Comparison of ENCODE assay signal across 12 cellular contexts in genomic region chr19:1277061-1277460, GRCh38. TPM values are rescaled to one million over a fixed set of nuclear protein-coding genes. Genes with fewer than 3 reads are reported as not detected.
DNase-seq lines count a peak whose midpoint lies in the region; ATAC-seq and TF ChIP-seq lines count a peak whose summit lies in the region.
"Had no signal": no experiment of that assay in that cellular context is flagged by ENCODE, and none has a peak within 500 bp of the region (broad histone marks: within the 10 kb centered on the region; RNA-seq: fewer than 3 reads in every experiment).

No MANE protein-coding gene starts in this region.

- no peaks in the 10 kb centered on the region for H3K27me3 ChIP-seq in thymus (ENCODE audit: control insufficient read depth, insufficient read depth)
- H3K27me3 ChIP-seq: upper lobe of right lung had no signal

- H3K9me3 Mint-ChIP-seq in activated T-cell treated with anti-CD3 and anti-CD28 coated beads, Interleukin-2, amount 50 U/mL, for 72 hours = no peaks in the 10 kb centered on the region
- no peaks in the 10 kb centered on the region for H3K9me3 Mint-ChIP-seq in memory B cell

- H3K27ac ChIP-seq in VCaP (peak overlapping the region; percentile 98), thymus (ENCODE audit: low read depth) (peak overlapping the region; percentile 100)

- WGBS in thymus = 96% methylated on average over 15 of the region's 15 CpGs

- no peak overlapping the region for H3K27ac Mint-ChIP-seq in activated T-cell treated with anti-CD3 and anti-CD28 coated beads, Interleukin-2, amount 50 U/mL, for 72 hours
- peak overlapping the region; percentile 91 for H3K27ac Mint-ChIP-seq in memory B cell

- peaks cover 10 to 18% of the 10 kb centered on the region in 2 donors for H3K36me3 Mint-ChIP-seq in activated T-cell treated with anti-CD3 and anti-CD28 coated beads, Interleukin-2, amount 50 U/mL, for 72 hours (ENCODE audit: insufficient read depth in 2 of 2)
- peaks cover 24% of the 10 kb centered on the region for H3K36me3 Mint-ChIP-seq in memory B cell

- H3K4me3 Mint-ChIP-seq in activated T-cell treated with anti-CD3 and anti-CD28 coated beads, Interleukin-2, amount 50 U/mL, for 72 hours = peak overlapping the region; percentile 88 to 91
- H3K4me3 Mint-ChIP-seq in memory B cell = peak overlapping the region; percentile 92

- no peak for TF ChIP-seq CTCF in VCaP (conservative IDR thresholded peaks at IDR 0.05)

- no peak for ATAC-seq in activated T-cell treated with anti-CD3 and anti-CD28 coated beads, Interleukin-2, amount 50 U/mL, for 72 hours (replicated peaks in 1 of 2)
- ATAC-seq in memory B cell (ENCODE audit: low read depth) (no peak), GM21529 (IDR thresholded peaks at IDR 0.05; ENCODE audit: unreplicated experiment) (no peak)
- ATAC-seq: upper lobe of right lung had no signal

- H3K4me1 ChIP-seq in thymus (ENCODE audit: control insufficient read depth, insufficient read depth, low read length) = peaks cover 18% of the 10 kb centered on the region

- no peak for DNase-seq in activated T-cell treated with anti-CD3 and anti-CD28 coated beads, Interleukin-2, amount 50 U/mL, for 72 hours
- DNase-seq in activated T-cell treated with anti-CD3 and anti-CD28 coated beads for 4 hours = no peak
- no peak for DNase-seq in memory B cell (ENCODE audit: low spot score in 2 of 2)
- no peak for DNase-seq in Ammon's horn (ENCODE audit: low spot score)
- DNase-seq in globus pallidus (ENCODE audit: low spot score) = no peak
- DNase-seq: activated effector memory CD4-positive, alpha-beta T cell treated with Interleukin-2 at 50 U/mL for 16 hours; effector CD4-positive, alpha-beta T cell; NCI-H510A; upper lobe of right lung had no signal

- H3K27me3 Mint-ChIP-seq in activated T-cell treated with anti-CD3 and anti-CD28 coated beads, Interleukin-2, amount 50 U/mL, for 72 hours (ENCODE audit: low read depth) = no peaks in the 10 kb centered on the region
- peaks cover 4% of the 10 kb centered on the region for H3K27me3 Mint-ChIP-seq in memory B cell

- H3K4me3 ChIP-seq in thymus (ENCODE audit: low read length) = no peak overlapping the region

- peaks cover 55% of the 10 kb centered on the region for H3K4me1 Mint-ChIP-seq in activated T-cell treated with anti-CD3 and anti-CD28 coated beads, Interleukin-2, amount 50 U/mL, for 72 hours (ENCODE audit: low read depth)
- H3K4me1 Mint-ChIP-seq in memory B cell = peaks cover 21% of the 10 kb centered on the region

- peaks cover 42% of the 10 kb centered on the region for H3K36me3 ChIP-seq in thymus (ENCODE audit: control insufficient read depth, insufficient read depth)

- no peaks in the 10 kb centered on the region for H3K9me3 ChIP-seq in thymus (ENCODE audit: control insufficient read depth)
- H3K9me3 ChIP-seq: upper lobe of right lung had no signal

RNA-seq across cellular contexts. Expression of gene FAM174C, which starts 1.7 kb away (rescaled TPM):
- total RNA-seq in activated T-cell treated with anti-CD3 and anti-CD28 coated beads, Interleukin-2, amount 50 U/mL, for 72 hours = 10 to 100 TPM; 59.8 to 69.1 TPM
- 62.2 TPM for polyA plus RNA-seq in thymus

RNA-seq across cellular contexts. Expression of gene CIRBP, which starts 7.9 kb away (rescaled TPM):
- 100 to 1,000 TPM; 400 to 456 TPM for total RNA-seq in activated T-cell treated with anti-CD3 and anti-CD28 coated beads, Interleukin-2, amount 50 U/mL, for 72 hours
- 693 TPM for polyA plus RNA-seq in thymus

RNA-seq across cellular contexts. Expression of gene EFNA2, which starts 8.6 kb away (rescaled TPM):
- not detected for total RNA-seq in activated T-cell treated with anti-CD3 and anti-CD28 coated beads, Interleukin-2, amount 50 U/mL, for 72 hours
- polyA plus RNA-seq in thymus = 0.21 TPM
- total RNA-seq: upper lobe of right lung had no signal

RNA-seq across cellular contexts. Expression of gene MIDN, which starts 28.7 kb away (rescaled TPM):
- 10 to 100 TPM; 72.3 to 75.4 TPM for total RNA-seq in activated T-cell treated with anti-CD3 and anti-CD28 coated beads, Interleukin-2, amount 50 U/mL, for 72 hours
- 55.1 TPM for polyA plus RNA-seq in thymus

RNA-seq across cellular contexts. Expression of gene ATP5F1D, which starts 35.5 kb away (rescaled TPM):
- total RNA-seq in activated T-cell treated with anti-CD3 and anti-CD28 coated beads, Interleukin-2, amount 50 U/mL, for 72 hours = 100 to 1,000 TPM; 169 to 201 TPM
- 150 TPM for polyA plus RNA-seq in thymus
